ENCODE assay signal across 25 cellular contexts in genomic region chr12:51139292-51139844, GRCh38.
"Had no signal": no experiment of that assay in that cellular context is flagged by ENCODE, and none has a peak within 500 bp of the region (broad histone marks: within the 10 kb centered on the region; RNA-seq: fewer than 3 reads in every experiment).

No MANE protein-coding gene starts in this region.

- H3K4me1 Mint-ChIP-seq: nephron, neural progenitor cell had no signal

- DNase-seq: dermis blood vessel endothelial cell; effector memory CD4-positive, alpha-beta T cell; foreskin fibroblast; gastrocnemius medialis; head of caudate nucleus; kidney; mammary epithelial cell; mesendoderm; midbrain; naive thymus-derived CD4-positive, alpha-beta T cell; sigmoid colon; stimulated activated CD4-positive, alpha-beta T cell treated with anti-CD3 and anti-CD28 coated beads, Interleukin-2, amount 100 ng/mL, for 24 hours; stimulated activated CD4-positive, alpha-beta T cell treated with anti-CD3 and anti-CD28 coated beads, Interleukin-4, amount 100 ng/mL, for 4 hours; stimulated activated naive B cell treated with anti-CD40 and anti-IgM and Interleukin-4, amounts not matched to agents 10 μg/mL and 1 μg/mL and 100 μg/mL, for 72 hours; thyroid gland; trophoblast cell had no signal

- H3K4me1 ChIP-seq: gastrocnemius medialis, neural progenitor cell, prostate gland, right atrium auricular region, sigmoid colon, thyroid gland, vagina had no signal

- H3K36me3 ChIP-seq: neural progenitor cell, prostate gland had no signal

- H3K9me3 ChIP-seq: gastrocnemius medialis, prostate gland, right atrium auricular region, sigmoid colon, thyroid gland, vagina had no signal

- H2AFZ ChIP-seq: neural progenitor cell, parathyroid adenoma had no signal

- FAIRE-seq: kidney had no signal

- H3K27ac ChIP-seq: coronary artery, gastrocnemius medialis, neural progenitor cell, parathyroid adenoma, right atrium auricular region, sigmoid colon, thyroid gland, vagina had no signal

- ATAC-seq: gastrocnemius medialis; left lobe of liver; naive thymus-derived CD4-positive, alpha-beta T cell; stimulated activated naive B cell treated with anti-CD40 and anti-IgM and Interleukin-4, amounts not matched to agents 10 μg/mL and 1 μg/mL and 100 μg/mL, for 72 hours had no signal

- H3K27ac Mint-ChIP-seq: nephron; neural progenitor cell; stimulated activated naive B cell treated with anti-CD40 and anti-IgM and Interleukin-4, amounts not matched to agents 10 μg/mL and 1 μg/mL and 100 μg/mL, for 72 hours; stimulated activated naive CD8-positive, alpha-beta T cell treated with anti-CD3 and anti-CD28 coated beads, Interleukin-15, Interleukin-2, amounts not matched to agents 100 ng/mL and 50 ng/mL, for 24 hours had no signal

- H3K27me3 Mint-ChIP-seq: naive thymus-derived CD4-positive, alpha-beta T cell; stimulated activated naive B cell treated with anti-CD40 and anti-IgM and Interleukin-4, amounts not matched to agents 10 μg/mL and 1 μg/mL and 100 μg/mL, for 72 hours; stimulated activated naive CD8-positive, alpha-beta T cell treated with anti-CD3 and anti-CD28 coated beads, Interleukin-15, Interleukin-2, amounts not matched to agents 100 ng/mL and 50 ng/mL, for 24 hours had no signal

- H3K4me3 Mint-ChIP-seq: naive thymus-derived CD4-positive, alpha-beta T cell; nephron; neural progenitor cell; stimulated activated naive B cell treated with anti-CD40 and anti-IgM and Interleukin-4, amounts not matched to agents 10 μg/mL and 1 μg/mL and 100 μg/mL, for 72 hours; stimulated activated naive CD8-positive, alpha-beta T cell treated with anti-CD3 and anti-CD28 coated beads, Interleukin-15, Interleukin-2, amounts not matched to agents 100 ng/mL and 50 ng/mL, for 24 hours had no signal

- H3K9me3 Mint-ChIP-seq: nephron; neural progenitor cell; stimulated activated naive B cell treated with anti-CD40 and anti-IgM and Interleukin-4, amounts not matched to agents 10 μg/mL and 1 μg/mL and 100 μg/mL, for 72 hours; stimulated activated naive CD8-positive, alpha-beta T cell treated with anti-CD3 and anti-CD28 coated beads, Interleukin-15, Interleukin-2, amounts not matched to agents 100 ng/mL and 50 ng/mL, for 24 hours had no signal

- H3K27me3 ChIP-seq: gastrocnemius medialis, neural progenitor cell, right atrium auricular region, sigmoid colon, thyroid gland, vagina had no signal

- H3K4me3 ChIP-seq: coronary artery, gastrocnemius medialis, neural progenitor cell, prostate gland, right atrium auricular region, sigmoid colon, thyroid gland, vagina had no signal

- H3K4me2 ChIP-seq: neural progenitor cell had no signal
